ENCODE assay signal across 1 cellular context in genomic region chr1:1431006-1431844, GRCh38.
A peak's percentile ranks its signal among the peaks of the same experiment; 100 is the strongest.
TF ChIP-seq lines count a peak whose summit lies in the region.

No MANE protein-coding gene starts in this region.

TF ChIP-seq in HepG2, 621 proteins besides CTCF, POLR2A, EP300 and RAD21 (continued from another document and continues in another):
- TF ChIP-seq CENPT (CRISPR knock-in tag; IDR thresholded peaks at IDR 0.05; ENCODE audit: low read depth): no peak
- no peak for TF ChIP-seq CCAR2 (optimal IDR thresholded peaks at IDR 0.05; ENCODE audit: low read depth, low read length)
- no peak for TF ChIP-seq NFIB (CRISPR knock-in tag; IDR thresholded peaks at IDR 0.05; ENCODE audit: borderline replicate concordance)
- no peak for TF ChIP-seq CBX2 (IDR thresholded peaks at IDR 0.05; ENCODE audit: low read depth, low read length)
- no peak for TF ChIP-seq CBX2 (CRISPR knock-in tag; IDR thresholded peaks at IDR 0.05; ENCODE audit: low read depth)
- no peak for TF ChIP-seq ZNF496 (CRISPR knock-in tag; IDR thresholded peaks at IDR 0.05; ENCODE audit: insufficient replicate concordance)
- TF ChIP-seq ATF5 (CRISPR knock-in tag; IDR thresholded peaks at IDR 0.05; ENCODE audit: low read depth): peak; percentile 21; the same call in 1 of the 2 replicates
- TF ChIP-seq ZFX (CRISPR knock-in tag; IDR thresholded peaks at IDR 0.05; ENCODE audit: low read depth): no peak
- TF ChIP-seq HNRNPH1 (optimal IDR thresholded peaks at IDR 0.05; ENCODE audit: low read depth, low read length): no peak
- TF ChIP-seq BCLAF1 (IDR thresholded peaks at IDR 0.05): no peak
- no peak for TF ChIP-seq KAT2B (IDR thresholded peaks at IDR 0.05; ENCODE audit: borderline replicate concordance, low read depth, low read length)
- no peak for TF ChIP-seq ZNF407 (CRISPR knock-in tag; IDR thresholded peaks at IDR 0.05; ENCODE audit: not compliant biosample characterization)
- no peak for TF ChIP-seq MLX (CRISPR knock-in tag; IDR thresholded peaks at IDR 0.05)
- no peak for TF ChIP-seq GATA4 (IDR thresholded peaks at IDR 0.05; ENCODE audit: borderline replicate concordance, low read depth)
- no peak for TF ChIP-seq PTBP1 (IDR thresholded peaks at IDR 0.05; ENCODE audit: low read depth, low read length, poor library complexity, severe bottlenecking)
- no peak for TF ChIP-seq FOXK2 (IDR thresholded peaks at IDR 0.05)
- no peak for TF ChIP-seq ZMAT5 (CRISPR knock-in tag; IDR thresholded peaks at IDR 0.05; ENCODE audit: borderline replicate concordance, low read depth)
- 0 out of 2 replicates have a peak, but pooled peaks have one; percentile 26 for TF ChIP-seq MTA1 (CRISPR knock-in tag; IDR thresholded peaks at IDR 0.05; ENCODE audit: borderline replicate concordance)
- TF ChIP-seq ZNF839 (CRISPR knock-in tag; IDR thresholded peaks at IDR 0.05; ENCODE audit: borderline replicate concordance): 0 out of 2 replicates have a peak, but pooled peaks have one; percentile 54
- no peak for TF ChIP-seq NFAT5 (CRISPR knock-in tag; IDR thresholded peaks at IDR 0.05)
- no peak for TF ChIP-seq PRDM4 (CRISPR knock-in tag; IDR thresholded peaks at IDR 0.05; ENCODE audit: borderline replicate concordance)
- TF ChIP-seq ZNF24 (IDR thresholded peaks at IDR 0.05): no peak
- TF ChIP-seq TCF12 (IDR thresholded peaks at IDR 0.05): no peak
- TF ChIP-seq TCF12 (CRISPR knock-in tag; IDR thresholded peaks at IDR 0.05): no peak
- peak; percentile 45; the same call in 1 of the 2 replicates for TF ChIP-seq PCBP1 (IDR thresholded peaks at IDR 0.05; ENCODE audit: borderline replicate concordance, low read depth, low read length)
- 0 out of 2 replicates have a peak, but pooled peaks have one; percentile 10 for TF ChIP-seq ZNF713 (CRISPR knock-in tag; IDR thresholded peaks at IDR 0.05)
- no peak for TF ChIP-seq RXRB (CRISPR knock-in tag; IDR thresholded peaks at IDR 0.05; ENCODE audit: borderline replicate concordance)
